Comparison of ENCODE assay signal across 8 cellular contexts in genomic region chr7:106598663-106599342, GRCh38.
DNase-seq lines count a peak whose midpoint lies in the region; ATAC-seq and TF ChIP-seq lines count a peak whose summit lies in the region.

No MANE protein-coding gene starts in this region.

- H3K27me3 Mint-ChIP-seq in chondrocyte (ENCODE audit: low read depth), result no peaks in the 10 kb centered on the region

- TF ChIP-seq CTCF in chondrocyte (IDR thresholded peaks at IDR 0.05), result no peak

- DNase-seq in Right ventricle myocardium inferior (ENCODE audit: missing footprints) (peak; percentile 66), cardiac septum (ENCODE audit: low spot score) (no peak), NCI-H2171 treated with DMSO at 0.1 percent for 48 hours (lab: John Stamatoyannopoulos, UW) (peak; percentile 93), chondrocyte (ENCODE audit: low spot score) (no peak), left lobe of liver (ENCODE audit: low spot score) (peak; percentile 77)
- peak; percentile 37 for DNase-seq in activated CD4-positive, CD25-positive, alpha-beta regulatory T cell treated with anti-CD3 and anti-CD28 coated beads, Interleukin-2, amount 50 U/mL, for 16 hours (ENCODE audit: low read depth, low spot score)
- peak; percentile 42 to 51 (median 50) for DNase-seq in stimulated activated CD4-positive, alpha-beta T cell treated with anti-CD3 and anti-CD28 coated beads, TNF-alpha, amount 100 ng/mL, for 24 hours (ENCODE audit: low read depth in 3 of 3)

- H3K9me3 Mint-ChIP-seq in chondrocyte (ENCODE audit: low read depth), result no peaks in the 10 kb centered on the region

- intact Hi-C loops in Right ventricle myocardium inferior (cut with DNase I) (no loop called here), cardiac septum (cut with DNase I) (no loop called here)

- H3K4me1 Mint-ChIP-seq in chondrocyte (ENCODE audit: low read depth), result peaks cover 7% of the 10 kb centered on the region

- peak overlapping the region; percentile 78 for H3K4me3 Mint-ChIP-seq in chondrocyte (ENCODE audit: unreplicated experiment)

- ATAC-seq in Right ventricle myocardium inferior, result peak; percentile 86
- ATAC-seq in HG03066 (IDR thresholded peaks at IDR 0.05; ENCODE audit: low read depth, unreplicated experiment), result peak; percentile 99
- peak; percentile 100 for ATAC-seq in left lobe of liver

- no peaks in the 10 kb centered on the region for H3K36me3 Mint-ChIP-seq in chondrocyte (ENCODE audit: low read depth)

- H3K27ac Mint-ChIP-seq in chondrocyte (ENCODE audit: unreplicated experiment), result peak overlapping the region; percentile 80

Comparison
In these comparisons a context has a peak if more than half of its experiments do, and no peak if none do; other contexts are left out.
1. DNase-seq: peak in Right ventricle myocardium inferior (single experiment), NCI-H2171 treated with DMSO at 0.1 percent for 48 hours (single experiment), activated CD4-positive, CD25-positive, alpha-beta regulatory T cell treated with anti-CD3 and anti-CD28 coated beads, Interleukin-2, amount 50 U/mL, for 16 hours (single experiment), left lobe of liver (single experiment) and stimulated activated CD4-positive, alpha-beta T cell treated with anti-CD3 and anti-CD28 coated beads, TNF-alpha, amount 100 ng/mL, for 24 hours (3 of 3); none in cardiac septum (single experiment) and chondrocyte (single experiment).
2. Peak in every context shown above with its lines, with median percentiles within 50 percentile points of each other: ATAC-seq.